9 cellular contexts compared by ENCODE assay signal in genomic region chr22:38069372-38070249, GRCh38. TPM values are rescaled to one million over a fixed set of nuclear protein-coding genes. Genes with fewer than 3 reads are reported as not detected.
A peak's percentile ranks its signal among the peaks of the same experiment; 100 is the strongest.
DNase-seq lines count a peak whose midpoint lies in the region; ATAC-seq lines count a peak whose summit lies in the region.
"Had no signal": no experiment of that assay in that cellular context is flagged by ENCODE, and none has a peak within 500 bp of the region (broad histone marks: within the 10 kb centered on the region; RNA-seq: fewer than 3 reads in every experiment).

No MANE protein-coding gene starts in this region.

- H3K4me3 Mint-ChIP-seq in activated naive CD4-positive, alpha-beta T cell treated with anti-CD3 and anti-CD28 coated beads, Interleukin-2, amount 10 ng/mL, durations not matched to agents 7 days and 5 days: no peak overlapping the region

- H3K9me3 Mint-ChIP-seq in activated naive CD4-positive, alpha-beta T cell treated with anti-CD3 and anti-CD28 coated beads, Interleukin-2, amount 10 ng/mL, durations not matched to agents 7 days and 5 days: no peaks in the 10 kb centered on the region

- no peak overlapping the region for H3K27ac Mint-ChIP-seq in activated naive CD4-positive, alpha-beta T cell treated with anti-CD3 and anti-CD28 coated beads, Interleukin-2, amount 10 ng/mL, durations not matched to agents 7 days and 5 days

- H3K36me3 Mint-ChIP-seq in activated naive CD4-positive, alpha-beta T cell treated with anti-CD3 and anti-CD28 coated beads, Interleukin-2, amount 10 ng/mL, durations not matched to agents 7 days and 5 days: peaks cover 4% of the 10 kb centered on the region

- no peaks in the 10 kb centered on the region for H3K4me1 Mint-ChIP-seq in activated naive CD4-positive, alpha-beta T cell treated with anti-CD3 and anti-CD28 coated beads, Interleukin-2, amount 10 ng/mL, durations not matched to agents 7 days and 5 days

- DNase-seq in GM03348 (ENCODE audit: low spot score): peak; percentile 86
- peak; percentile 81 for DNase-seq in RPMI7951 (ENCODE audit: low read depth)
- DNase-seq in foreskin melanocyte: peak; percentile 65
- DNase-seq in putamen (ENCODE audit: low spot score): peak; percentile 88
- no peak for DNase-seq in activated naive CD4-positive, alpha-beta T cell treated with anti-CD3 and anti-CD28 coated beads, Interleukin-2, amount 10 ng/mL, durations not matched to agents 7 days and 5 days
- no peak for DNase-seq in stimulated activated CD4-positive, alpha-beta T cell treated with anti-CD3 and anti-CD28 coated beads, Interleukin-2, amount 100 ng/mL, for 48 hours

- CTCF ChIA-PET in activated naive CD4-positive, alpha-beta T cell treated with anti-CD3 and anti-CD28 coated beads, Interleukin-2, amount 10 ng/mL, durations not matched to agents 7 days and 5 days (lab: Charles Lee): interaction anchor here (0.8 kb wide), 1 partner anchor 12 kb away, joined by 4 read pairs; no protein-coding TSS in a partner anchor

- H3K27me3 Mint-ChIP-seq in activated naive CD4-positive, alpha-beta T cell treated with anti-CD3 and anti-CD28 coated beads, Interleukin-2, amount 10 ng/mL, durations not matched to agents 7 days and 5 days: no peaks in the 10 kb centered on the region

- ATAC-seq in HG03196 (IDR thresholded peaks at IDR 0.05; ENCODE audit: unreplicated experiment): no peak
- no peak for ATAC-seq in HG03460 (IDR thresholded peaks at IDR 0.05; ENCODE audit: unreplicated experiment)

RNA-seq across cellular contexts. Expression of gene PICK1, which starts 12.4 kb away (rescaled TPM):
- 6.5 and 12.7 TPM in 2 replicates for total RNA-seq in RPMI7951 (2014; rRNA removed; shearing (Covaris generic))

RNA-seq across cellular contexts. Expression of gene SLC16A8, which starts 14.4 kb away (rescaled TPM):
- total RNA-seq in RPMI7951 (2014; rRNA removed; shearing (Covaris generic)): not detected in 2 replicates
- total RNA-seq: glomerular endothelial cell had no signal

RNA-seq across cellular contexts. Expression of gene BAIAP2L2, which starts 40.9 kb away (rescaled TPM):
- 5.0 and 9.7 TPM in 2 replicates for total RNA-seq in RPMI7951 (2014; rRNA removed; shearing (Covaris generic))

Comparison
In these comparisons a context has a peak if more than half of its experiments do, and no peak if none do; other contexts are left out.
1. DNase-seq: peak in GM03348 (single experiment), RPMI7951 (single experiment), foreskin melanocyte (single experiment) and putamen (single experiment); none in activated naive CD4-positive, alpha-beta T cell treated with anti-CD3 and anti-CD28 coated beads, Interleukin-2, amount 10 ng/mL, durations not matched to agents 7 days and 5 days (single experiment) and stimulated activated CD4-positive, alpha-beta T cell treated with anti-CD3 and anti-CD28 coated beads, Interleukin-2, amount 100 ng/mL, for 48 hours (0 of 2).